23 cellular contexts compared by ENCODE assay signal in genomic region chr5:149917073-149917676, GRCh38. TPM values are rescaled to one million over a fixed set of nuclear protein-coding genes. Genes with fewer than 3 reads are reported as not detected.
DNase-seq lines count a peak whose midpoint lies in the region; ATAC-seq and TF ChIP-seq lines count a peak whose summit lies in the region.
"Had no signal": no experiment of that assay in that cellular context is flagged by ENCODE, and none has a peak within 500 bp of the region (broad histone marks: within the 10 kb centered on the region; RNA-seq: fewer than 3 reads in every experiment).

No MANE protein-coding gene starts in this region.

- H3K4me3 Mint-ChIP-seq in stimulated activated naive B cell treated with anti-CD40 and anti-IgM and Interleukin-4, amounts not matched to agents 10 μg/mL and 1 μg/mL and 100 μg/mL, for 72 hours = no peak overlapping the region
- H3K4me3 Mint-ChIP-seq in GM23338 = no peak overlapping the region
- H3K4me3 Mint-ChIP-seq: activated B cell treated with CpG ODN at 0.5 μM for 24 hours; activated naive CD8-positive, alpha-beta T cell; dendritic cell treated with granulocyte-macrophage colony-stimulating factor and Interleukin-4, amounts not matched to agents 40 ng/mL and 50 ng/mL, for 4 days had no signal

- H3K4me1 ChIP-seq in lower lobe of right lung (no peaks in the 10 kb centered on the region), smooth muscle cell (ENCODE audit: low read depth) (peaks cover 16% of the 10 kb centered on the region), GM23338 (ENCODE audit: insufficient read depth) (no peaks in the 10 kb centered on the region; the same call in 1 of the 2 replicates), esophagus squamous epithelium (peaks cover 6 to 58% (median 9%) of the 10 kb centered on the region in 3 donors)
- H3K4me1 ChIP-seq: sigmoid colon, suprapubic skin had no signal

- H3K27ac Mint-ChIP-seq in stimulated activated naive B cell treated with anti-CD40 and anti-IgM and Interleukin-4, amounts not matched to agents 10 μg/mL and 1 μg/mL and 100 μg/mL, for 72 hours = no peak overlapping the region
- no peak overlapping the region for H3K27ac Mint-ChIP-seq in GM23338
- H3K27ac Mint-ChIP-seq: activated B cell treated with CpG ODN at 0.5 μM for 24 hours; activated naive CD8-positive, alpha-beta T cell; activated T-helper 2 cell treated with anti-CD3 and anti-CD28 coated beads, Interferon-gamma antibody, Interleukin-2, Interleukin-4, amounts not matched to agents 10 μg/mL and 5 μg/mL and 100 μg/mL, durations not matched to agents 14 hours and 24 hours and 36 hours; dendritic cell treated with granulocyte-macrophage colony-stimulating factor and Interleukin-4, amounts not matched to agents 40 ng/mL and 50 ng/mL, for 4 days had no signal

- H3K4me3 ChIP-seq in cardiac fibroblast (replicated peaks in 1 of 2; ENCODE audit: low read depth in 2 of 2, low read length in 2 of 2) (no peak overlapping the region), lower lobe of right lung (no peak overlapping the region), smooth muscle cell (no peak overlapping the region), GM23338 (no peak overlapping the region), esophagus squamous epithelium (no peak overlapping the region)
- H3K4me3 ChIP-seq: lung, ovary, sigmoid colon, suprapubic skin had no signal

- no peaks in the 10 kb centered on the region for H3K79me2 ChIP-seq in smooth muscle cell (ENCODE audit: low read depth)
- no peaks in the 10 kb centered on the region for H3K79me2 ChIP-seq in GM23338 (replicated peaks; ENCODE audit: insufficient read depth)

- H3K9me3 Mint-ChIP-seq in stimulated activated naive B cell treated with anti-CD40 and anti-IgM and Interleukin-4, amounts not matched to agents 10 μg/mL and 1 μg/mL and 100 μg/mL, for 72 hours = no peaks in the 10 kb centered on the region
- H3K9me3 Mint-ChIP-seq in GM23338 = no peaks in the 10 kb centered on the region
- H3K9me3 Mint-ChIP-seq: activated B cell treated with CpG ODN at 0.5 μM for 24 hours; activated T-helper 2 cell treated with anti-CD3 and anti-CD28 coated beads, Interferon-gamma antibody, Interleukin-2, Interleukin-4, amounts not matched to agents 10 μg/mL and 5 μg/mL and 100 μg/mL, durations not matched to agents 14 hours and 24 hours and 36 hours; dendritic cell treated with granulocyte-macrophage colony-stimulating factor and Interleukin-4, amounts not matched to agents 40 ng/mL and 50 ng/mL, for 4 days had no signal

- no peaks in the 10 kb centered on the region for H4K20me1 ChIP-seq in smooth muscle cell (ENCODE audit: low read depth)
- no peaks in the 10 kb centered on the region for H4K20me1 ChIP-seq in GM23338 (replicated peaks; ENCODE audit: insufficient read depth)

- peak overlapping the region; percentile 10 for H3K27ac ChIP-seq in lower lobe of right lung
- H3K27ac ChIP-seq in smooth muscle cell (ENCODE audit: low read depth) = peak overlapping the region; percentile 76
- H3K27ac ChIP-seq in GM23338 (ENCODE audit: low read depth) = no peak overlapping the region
- no peak overlapping the region for H3K27ac ChIP-seq in esophagus squamous epithelium
- H3K27ac ChIP-seq: ovary, sigmoid colon, suprapubic skin had no signal

- no peaks in the 10 kb centered on the region for H3K9me2 ChIP-seq in GM23338 (ENCODE audit: insufficient read depth)

- H3K36me3 ChIP-seq in lower lobe of right lung (no peaks in the 10 kb centered on the region), smooth muscle cell (ENCODE audit: low read depth) (no peaks in the 10 kb centered on the region), GM23338 (ENCODE audit: insufficient read depth) (no peaks in the 10 kb centered on the region), esophagus squamous epithelium (no peaks in the 10 kb centered on the region)
- H3K36me3 ChIP-seq: ovary, sigmoid colon, suprapubic skin had no signal

- no peak for TF ChIP-seq POLR2A in esophagus squamous epithelium (IDR thresholded peaks at IDR 0.05)

- H3K36me3 Mint-ChIP-seq in stimulated activated naive B cell treated with anti-CD40 and anti-IgM and Interleukin-4, amounts not matched to agents 10 μg/mL and 1 μg/mL and 100 μg/mL, for 72 hours = no peaks in the 10 kb centered on the region
- no peaks in the 10 kb centered on the region for H3K36me3 Mint-ChIP-seq in GM23338 (ENCODE audit: low read depth)
- H3K36me3 Mint-ChIP-seq: activated naive CD8-positive, alpha-beta T cell had no signal

- no peak overlapping the region for H3K9ac ChIP-seq in smooth muscle cell (ENCODE audit: low read depth)

- H2AFZ ChIP-seq in smooth muscle cell (ENCODE audit: low read depth) (peak overlapping the region; percentile 51), GM23338 (no peak overlapping the region)

- H3K27me3 ChIP-seq in lower lobe of right lung (ENCODE audit: low read depth) (no peaks in the 10 kb centered on the region), smooth muscle cell (ENCODE audit: low read depth) (no peaks in the 10 kb centered on the region), GM23338 (ENCODE audit: insufficient read depth) (no peaks in the 10 kb centered on the region), esophagus squamous epithelium (no peaks in the 10 kb centered on the region)
- H3K27me3 ChIP-seq: ovary, sigmoid colon, suprapubic skin had no signal

- ATAC-seq in lower lobe of right lung = peak; percentile 46 to 62
- ATAC-seq in stimulated activated naive B cell treated with anti-CD40 and anti-IgM and Interleukin-4, amounts not matched to agents 10 μg/mL and 1 μg/mL and 100 μg/mL, for 72 hours (replicated peaks) = no peak
- ATAC-seq in GM23338 = no peak
- ATAC-seq: HCT116 had no signal

- intact Hi-C loops in lower lobe of right lung (cut with DNase I) (no loop called here), esophagus squamous epithelium (cut with DNase I) (no loop called here)

- H3K27me3 Mint-ChIP-seq in stimulated activated naive B cell treated with anti-CD40 and anti-IgM and Interleukin-4, amounts not matched to agents 10 μg/mL and 1 μg/mL and 100 μg/mL, for 72 hours = peaks cover 0 to 7% of the 10 kb centered on the region in 2 donors
- H3K27me3 Mint-ChIP-seq in GM23338 (ENCODE audit: insufficient read depth, low read depth, poor library complexity) = peaks cover 3% of the 10 kb centered on the region
- H3K27me3 Mint-ChIP-seq: dendritic cell treated with granulocyte-macrophage colony-stimulating factor and Interleukin-4, amounts not matched to agents 40 ng/mL and 50 ng/mL, for 4 days had no signal

- peak overlapping the region; percentile 30 for H3K4me2 ChIP-seq in smooth muscle cell
- H3K4me2 ChIP-seq in GM23338 = no peak overlapping the region

- peak; percentile 45 for DNase-seq in NCI-H226
- DNase-seq in cardiac fibroblast (ENCODE audit: low read depth in 2 of 2) = peak; percentile 46 to 60
- no peak for DNase-seq in lower lobe of right lung
- DNase-seq in smooth muscle cell (lab: John Stamatoyannopoulos, UW; ENCODE audit: unreplicated experiment) = no peak
- no peak for DNase-seq in stimulated activated naive B cell treated with anti-CD40 and anti-IgM and Interleukin-4, amounts not matched to agents 10 μg/mL and 1 μg/mL and 100 μg/mL, for 72 hours
- DNase-seq in GM23338 (ENCODE audit: low spot score) = no peak
- DNase-seq in esophagus squamous epithelium (lab: John Stamatoyannopoulos, UW) = no peak
- no peak for DNase-seq in glomerular visceral epithelial cell (ENCODE audit: extremely low spot score)
- DNase-seq: activated B cell treated with CpG ODN at 0.5 μM for 24 hours; activated CD4-positive, alpha-beta T cell treated with anti-CD3 and anti-CD28 coated beads, Interleukin-2, amount 50 U/mL, for 48 hours; activated CD8-positive, alpha-beta memory T cell treated with anti-CD3 and anti-CD28 coated beads, Interleukin-2, amount 50 U/mL, for 48 hours; DMS 273 treated with DMSO at 0.1 percent for 48 hours; GDM1; NCI-H1694; NCI-H2171 treated with DMSO at 0.1 percent for 48 hours; ovary; sigmoid colon had no signal

- TF ChIP-seq CTCF in cardiac fibroblast (IDR thresholded peaks at IDR 0.05; ENCODE audit: low read depth, low read length) (no peak), lower lobe of right lung (IDR thresholded peaks at IDR 0.05) (no peak), smooth muscle cell (IDR thresholded peaks at IDR 0.05; ENCODE audit: borderline replicate concordance, insufficient read depth, poor library complexity, severe bottlenecking) (no peak), GM23338 (conservative IDR thresholded peaks at IDR 0.05; ENCODE audit: low read depth in 2 of 2) (no peak), esophagus squamous epithelium (IDR thresholded peaks at IDR 0.05) (no peak)

- 72% methylated on average over 6 of the region's 6 CpGs for WGBS in smooth muscle cell (ENCODE audit: low lambda C conversion rate)
- 78% methylated on average over 5 of the region's 6 CpGs for WGBS in esophagus squamous epithelium, 2 donors

- H3K4me1 Mint-ChIP-seq in stimulated activated naive B cell treated with anti-CD40 and anti-IgM and Interleukin-4, amounts not matched to agents 10 μg/mL and 1 μg/mL and 100 μg/mL, for 72 hours = peaks cover 3 to 7% of the 10 kb centered on the region in 2 donors
- H3K4me1 Mint-ChIP-seq in GM23338 = peaks cover 5% of the 10 kb centered on the region

- no peaks in the 10 kb centered on the region for H3K9me3 ChIP-seq in lower lobe of right lung
- no peaks in the 10 kb centered on the region for H3K9me3 ChIP-seq in smooth muscle cell (replicated peaks; ENCODE audit: low read depth)
- H3K9me3 ChIP-seq in esophagus squamous epithelium = no peaks in the 10 kb centered on the region
- H3K9me3 ChIP-seq: ovary, sigmoid colon, suprapubic skin had no signal

- H3F3A ChIP-seq in smooth muscle cell (ENCODE audit: low read depth) (peaks cover 11% of the 10 kb centered on the region), GM23338 (replicated peaks; ENCODE audit: low read depth) (no peaks in the 10 kb centered on the region)

TF ChIP-seq in GM23338, 12 proteins besides CTCF, POLR2A, EP300 and RAD21 (continues in another document):
- no peak for TF ChIP-seq ZNF114 (CRISPR knock-in tag; IDR thresholded peaks at IDR 0.05)
- TF ChIP-seq STAT1 (IDR thresholded peaks at IDR 0.05; ENCODE audit: unreplicated experiment) = no peak
- TF ChIP-seq JUNB (IDR thresholded peaks at IDR 0.05; ENCODE audit: unreplicated experiment) = no peak
- TF ChIP-seq ZNF331 (CRISPR knock-in tag; IDR thresholded peaks at IDR 0.05; ENCODE audit: low read depth) = no peak

RNA-seq across cellular contexts. Expression of gene PDE6A, which starts 27.4 kb away (rescaled TPM):
- not detected for total RNA-seq in lower lobe of right lung
- total RNA-seq in smooth muscle cell = not detected in 2 replicates
- polyA plus RNA-seq in smooth muscle cell = 0.05 TPM in 1 of 2 replicates, not detected in the other
- not detected in 2 replicates for total RNA-seq in GM23338 (2014; rRNA removed; shearing (Covaris generic))
- 0.08 TPM in 1 of 2 replicates, not detected in the other for polyA plus RNA-seq in GM23338 (2016; fragmentation: Nextera tagmentation; extraction: Ambion mirVana)
- 1 to 10 TPM in 2 of 4 donors, under 1 TPM in 2; 0.04 to 3.8 (median 2.2) TPM for total RNA-seq in esophagus squamous epithelium
- total RNA-seq: activated B cell treated with CpG ODN at 0.5 μM for 24 hours; activated T-helper 2 cell treated with anti-CD3 and anti-CD28 coated beads, Interferon-gamma antibody, Interleukin-2, Interleukin-4, amounts not matched to agents 10 μg/mL and 5 μg/mL and 100 μg/mL, durations not matched to agents 14 hours and 24 hours and 36 hours; sigmoid colon had no signal

RNA-seq across cellular contexts. Expression of gene SLC26A2, which starts 43.4 kb away (rescaled TPM):
- 14.7 TPM for total RNA-seq in lower lobe of right lung
- 16.0 and 17.6 TPM in 2 replicates for total RNA-seq in smooth muscle cell
- polyA plus RNA-seq in smooth muscle cell = 5.1 and 5.2 TPM in 2 replicates
- 11.3 and 11.5 TPM in 2 replicates for total RNA-seq in GM23338 (2014; rRNA removed; shearing (Covaris generic))
- 3.4 and 3.5 TPM in 2 replicates for polyA plus RNA-seq in GM23338 (2016; fragmentation: Nextera tagmentation; extraction: Ambion mirVana)
- total RNA-seq in esophagus squamous epithelium = 10 to 100 TPM in 3 of 4 donors, 1 to 10 TPM in 1; 6.3 to 46.3 (median 29.6) TPM

Comparison
In these comparisons a context has a peak if more than half of its experiments do, and no peak if none do; other contexts are left out.
1. DNase-seq: peak in NCI-H226 (single experiment) and cardiac fibroblast (2 of 2); none in lower lobe of right lung (single experiment), smooth muscle cell (single experiment), stimulated activated naive B cell treated with anti-CD40 and anti-IgM and Interleukin-4, amounts not matched to agents 10 μg/mL and 1 μg/mL and 100 μg/mL, for 72 hours (single experiment), GM23338 (single experiment), esophagus squamous epithelium (single experiment) and glomerular visceral epithelial cell (single experiment).
2. ATAC-seq: peak in lower lobe of right lung (2 of 2); none in stimulated activated naive B cell treated with anti-CD40 and anti-IgM and Interleukin-4, amounts not matched to agents 10 μg/mL and 1 μg/mL and 100 μg/mL, for 72 hours (0 of 2) and GM23338 (single experiment).
3. H3K27ac ChIP-seq: peak in lower lobe of right lung (single experiment) and smooth muscle cell (single experiment); none in GM23338 (single experiment) and esophagus squamous epithelium (0 of 4).